23 cellular contexts compared by ENCODE assay signal in the genomic region with DNA sequence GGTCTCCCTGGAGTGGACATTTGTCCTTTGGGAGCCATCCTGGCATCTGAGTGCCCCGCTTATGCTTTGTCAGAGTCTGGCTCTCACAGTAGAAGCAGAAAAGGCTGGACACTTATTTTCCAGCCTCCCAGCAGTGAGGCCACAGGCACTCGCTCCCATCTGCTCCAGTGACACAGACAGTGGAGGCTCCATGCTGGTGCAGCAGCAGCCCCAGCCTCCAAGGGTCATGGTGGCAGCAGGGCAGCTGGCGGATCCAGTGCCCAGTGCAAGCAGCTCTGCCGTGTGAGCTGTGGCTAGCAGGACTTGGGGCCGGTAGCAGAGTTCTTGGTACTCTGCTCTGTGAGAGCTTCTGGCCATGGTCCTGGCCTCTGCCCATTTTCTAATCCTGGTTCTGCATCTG.
DNase-seq lines count a peak whose midpoint lies in the region; ATAC-seq, FAIRE-seq and TF ChIP-seq lines count a peak whose summit lies in the region.
"Had no signal": no experiment of that assay in that cellular context is flagged by ENCODE, and none has a peak within 500 bp of the region (broad histone marks: within the 10 kb centered on the region; RNA-seq: fewer than 3 reads in every experiment).

No MANE protein-coding gene starts in this region.

- in situ Hi-C loops in HepG2 (cut with HindIII; ENCODE audit: extremely low pct_ligation_motif_present, low pct_unique_long_range_greater_than_20kb), result no loop called here

- H3K27ac ChIP-seq in cardiac muscle cell (peak overlapping the region; percentile 38), HepG2 (ENCODE audit: extremely low read length, insufficient read depth, low read length) (no peak overlapping the region), prostate gland (no peak overlapping the region)
- H3K27ac ChIP-seq: BLaER1, GM23248, HL-60, SJCRH30 had no signal

- BruUV-seq in HepG2 (replicated peaks; lab: Mats Ljungman, UMichigan), result no TSS peak

- TF ChIP-seq EP300 in HepG2 (IDR thresholded peaks at IDR 0.05; ENCODE audit: low read depth in 2 of 2, low read length in 2 of 2), result no peak
- TF ChIP-seq EP300 in HepG2 (CRISPR knock-in tag; IDR thresholded peaks at IDR 0.05; ENCODE audit: borderline replicate concordance), result no peak

- ATAC-seq in left cardiac atrium (no peak), HepG2 (no peak)
- no peak for ATAC-seq in activated naive CD8-positive, alpha-beta T cell treated with anti-CD3 and anti-CD28 coated beads, Interleukin-2, amount 50 U/mL, for 24 hours

- H3K27me3 Mint-ChIP-seq in brain, result peaks cover 2% of the 10 kb centered on the region
- H3K27me3 Mint-ChIP-seq in activated naive CD8-positive, alpha-beta T cell treated with anti-CD3 and anti-CD28 coated beads, Interleukin-2, amount 50 U/mL, for 24 hours, result peaks cover 3% of the 10 kb centered on the region
- H3K27me3 Mint-ChIP-seq: CD4-positive, alpha-beta T cell had no signal

- peaks cover 0 to 10% (median 4%) of the 10 kb centered on the region in 5 experiments for H3K9me3 Mint-ChIP-seq in brain
- H3K9me3 Mint-ChIP-seq in activated naive CD8-positive, alpha-beta T cell treated with anti-CD3 and anti-CD28 coated beads, Interleukin-2, amount 50 U/mL, for 24 hours, result no peaks in the 10 kb centered on the region
- H3K9me3 Mint-ChIP-seq: CD4-positive, alpha-beta T cell had no signal

- no peak for TF ChIP-seq RAD21 in HepG2 (CRISPR knock-in tag; IDR thresholded peaks at IDR 0.05)

- FAIRE-seq in HepG2 (lab: Jason Lieb, UNC), result no peak
- FAIRE-seq: GM18507, RCC 7860 had no signal

- H3K79me2 ChIP-seq in HepG2 (ENCODE audit: insufficient read depth, low read length), result no peaks in the 10 kb centered on the region

- H3K4me1 Mint-ChIP-seq in brain, result peaks cover 29% of the 10 kb centered on the region
- no peaks in the 10 kb centered on the region for H3K4me1 Mint-ChIP-seq in activated naive CD8-positive, alpha-beta T cell treated with anti-CD3 and anti-CD28 coated beads, Interleukin-2, amount 50 U/mL, for 24 hours
- H3K4me1 Mint-ChIP-seq: H9 had no signal

- WGBS in HepG2 (ENCODE audit: low lambda C conversion rate), result 19% methylated on average over 3 of the region's 5 CpGs
- WGBS in prostate gland, result 98% methylated on average over 5 of the region's 5 CpGs

- CTCF ChIA-PET in HepG2 (lab: Yijun Ruan, JAX; ENCODE audit: low intra/inter-chr PET ratio, low total read pairs), result no interaction called here

- H4K20me1 ChIP-seq in HepG2 (ENCODE audit: insufficient read depth, low read length), result no peaks in the 10 kb centered on the region
- H4K20me1 ChIP-seq: BLaER1 had no signal

- no peak overlapping the region for H2AFZ ChIP-seq in HepG2 (ENCODE audit: low read length)
- H2AFZ ChIP-seq: GM23248 had no signal

- H3K27ac Mint-ChIP-seq in brain, result peak overlapping the region in 4 of 5 experiments; percentile 57 to 96 (median 74)
- no peak overlapping the region for H3K27ac Mint-ChIP-seq in activated naive CD8-positive, alpha-beta T cell treated with anti-CD3 and anti-CD28 coated beads, Interleukin-2, amount 50 U/mL, for 24 hours
- H3K27ac Mint-ChIP-seq: CD4-positive, alpha-beta T cell; H9 had no signal

- TF ChIP-seq POLR2A in HepG2 (IDR thresholded peaks at IDR 0.05; ENCODE audit: insufficient read depth in 1 of 2, low read depth in 2 of 2, low read length in 2 of 2) (no peak), prostate gland (IDR thresholded peaks at IDR 0.05) (no peak)

- POLR2A ChIA-PET in HepG2 (lab: Yijun Ruan, JAX), result no interaction called here

- DNase-seq in cardiac muscle cell (ENCODE audit: low read depth in 1 of 2, low spot score in 1 of 2) (peak in 1 of 2 donors; percentile 16), left cardiac atrium (no peak), myocyte (ENCODE audit: low read depth) (peak; percentile 43), ureter (ENCODE audit: low spot score) (peak; percentile 22), HepG2 (ENCODE audit: low spot score) (no peak), prostate gland (ENCODE audit: low spot score) (no peak)
- DNase-seq in activated naive CD8-positive, alpha-beta T cell treated with anti-CD3 and anti-CD28 coated beads, Interleukin-2, amount 50 U/mL, for 24 hours, result no peak
- DNase-seq: CD4-positive, alpha-beta T cell; COR-L47; DND-41; GM23248; H9; KG1; NCI-H1092; NCI-H1436; NCI-H1930; OCI-M1; SJCRH30 had no signal

- no peak for TF ChIP-seq CTCF in cardiac muscle cell (IDR thresholded peaks at IDR 0.05; ENCODE audit: low read depth, low read length)
- no peak for TF ChIP-seq CTCF in brain (conservative IDR thresholded peaks at IDR 0.05)
- TF ChIP-seq CTCF in HepG2 (CRISPR knock-in tag; IDR thresholded peaks at IDR 0.05), result no peak
- no peak for TF ChIP-seq CTCF in prostate gland (IDR thresholded peaks at IDR 0.05)

- no peaks in the 10 kb centered on the region for H3K36me3 Mint-ChIP-seq in brain
- no peaks in the 10 kb centered on the region for H3K36me3 Mint-ChIP-seq in activated naive CD8-positive, alpha-beta T cell treated with anti-CD3 and anti-CD28 coated beads, Interleukin-2, amount 50 U/mL, for 24 hours (ENCODE audit: low read depth)

- H3K4me3 ChIP-seq in cardiac muscle cell (no peak overlapping the region), HepG2 (replicated peaks in 1 of 3; ENCODE audit: insufficient read depth in 1 of 3, low read depth in 2 of 3, low read length in 3 of 3) (no peak overlapping the region), prostate gland (no peak overlapping the region)
- H3K4me3 ChIP-seq: BLaER1, GM23248, SJCRH30 had no signal

- H3K36me3 ChIP-seq in cardiac muscle cell, result no peaks in the 10 kb centered on the region
- H3K36me3 ChIP-seq in HepG2 (replicated peaks in 1 of 2; ENCODE audit: control insufficient read depth in 1 of 2, insufficient read depth in 2 of 2, low read length in 2 of 2), result no peaks in the 10 kb centered on the region
- H3K36me3 ChIP-seq in prostate gland, result no peaks in the 10 kb centered on the region
- H3K36me3 ChIP-seq: BLaER1, SJCRH30 had no signal

- intact Hi-C loops in left cardiac atrium (cut with DNase I), result loop anchor here (10.0 kb wide), 2 partner anchors 60 kb away; no protein-coding TSS in a partner anchor
- intact Hi-C loops in HepG2 (cut with micrococcal nuclease; ENCODE audit: unreplicated experiment), result no loop called here
- intact Hi-C loops in prostate gland (cut with DNase I), result no loop called here

- no peak overlapping the region for H3K9ac ChIP-seq in HepG2 (ENCODE audit: insufficient read depth, low read depth, low read length)
- H3K9ac ChIP-seq: BLaER1, GM23248 had no signal

- H3K4me2 ChIP-seq in HepG2 (ENCODE audit: low read depth, low read length), result no peak overlapping the region

- H3K4me1 ChIP-seq in cardiac muscle cell (ENCODE audit: low read depth) (peaks cover 10% of the 10 kb centered on the region), HepG2 (ENCODE audit: insufficient read depth, low read length) (no peaks in the 10 kb centered on the region), prostate gland (replicated peaks) (no peaks in the 10 kb centered on the region)

- H3K27me3 ChIP-seq in cardiac muscle cell, result no peaks in the 10 kb centered on the region
- peaks cover 3 to 17% of the 10 kb centered on the region in 2 experiments; a peak in 2 of 5 replicates for H3K27me3 ChIP-seq in HepG2 (ENCODE audit: control insufficient read depth in 1 of 2, insufficient read depth in 2 of 2, low read length in 2 of 2)
- H3K27me3 ChIP-seq in prostate gland (replicated peaks; ENCODE audit: insufficient read depth), result peaks cover 2% of the 10 kb centered on the region
- H3K27me3 ChIP-seq: BLaER1, SJCRH30 had no signal

- H3K9me3 ChIP-seq in cardiac muscle cell (ENCODE audit: low read depth) (no peaks in the 10 kb centered on the region), HepG2 (ENCODE audit: low read length) (no peaks in the 10 kb centered on the region), prostate gland (no peaks in the 10 kb centered on the region)
- H3K9me3 ChIP-seq: BLaER1, SJCRH30 had no signal

- no peak overlapping the region for H3K4me3 Mint-ChIP-seq in brain
- H3K4me3 Mint-ChIP-seq in activated naive CD8-positive, alpha-beta T cell treated with anti-CD3 and anti-CD28 coated beads, Interleukin-2, amount 50 U/mL, for 24 hours, result no peak overlapping the region
- H3K4me3 Mint-ChIP-seq: CD4-positive, alpha-beta T cell; H9 had no signal

TF ChIP-seq in HepG2, 621 proteins besides CTCF, POLR2A, EP300 and RAD21 (continues in another document):
- TF ChIP-seq, protein P1, sequence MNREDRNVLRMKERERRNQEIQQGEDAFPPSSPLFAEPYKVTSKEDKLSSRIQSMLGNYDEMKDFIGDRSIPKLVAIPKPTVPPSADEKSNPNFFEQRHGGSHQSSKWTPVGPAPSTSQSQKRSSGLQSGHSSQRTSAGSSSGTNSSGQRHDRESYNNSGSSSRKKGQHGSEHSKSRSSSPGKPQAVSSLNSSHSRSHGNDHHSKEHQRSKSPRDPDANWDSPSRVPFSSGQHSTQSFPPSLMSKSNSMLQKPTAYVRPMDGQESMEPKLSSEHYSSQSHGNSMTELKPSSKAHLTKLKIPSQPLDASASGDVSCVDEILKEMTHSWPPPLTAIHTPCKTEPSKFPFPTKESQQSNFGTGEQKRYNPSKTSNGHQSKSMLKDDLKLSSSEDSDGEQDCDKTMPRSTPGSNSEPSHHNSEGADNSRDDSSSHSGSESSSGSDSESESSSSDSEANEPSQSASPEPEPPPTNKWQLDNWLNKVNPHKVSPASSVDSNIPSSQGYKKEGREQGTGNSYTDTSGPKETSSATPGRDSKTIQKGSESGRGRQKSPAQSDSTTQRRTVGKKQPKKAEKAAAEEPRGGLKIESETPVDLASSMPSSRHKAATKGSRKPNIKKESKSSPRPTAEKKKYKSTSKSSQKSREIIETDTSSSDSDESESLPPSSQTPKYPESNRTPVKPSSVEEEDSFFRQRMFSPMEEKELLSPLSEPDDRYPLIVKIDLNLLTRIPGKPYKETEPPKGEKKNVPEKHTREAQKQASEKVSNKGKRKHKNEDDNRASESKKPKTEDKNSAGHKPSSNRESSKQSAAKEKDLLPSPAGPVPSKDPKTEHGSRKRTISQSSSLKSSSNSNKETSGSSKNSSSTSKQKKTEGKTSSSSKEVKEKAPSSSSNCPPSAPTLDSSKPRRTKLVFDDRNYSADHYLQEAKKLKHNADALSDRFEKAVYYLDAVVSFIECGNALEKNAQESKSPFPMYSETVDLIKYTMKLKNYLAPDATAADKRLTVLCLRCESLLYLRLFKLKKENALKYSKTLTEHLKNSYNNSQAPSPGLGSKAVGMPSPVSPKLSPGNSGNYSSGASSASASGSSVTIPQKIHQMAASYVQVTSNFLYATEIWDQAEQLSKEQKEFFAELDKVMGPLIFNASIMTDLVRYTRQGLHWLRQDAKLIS (CRISPR knock-in tag; IDR thresholded peaks at IDR 0.05), result no peak

Comparison
In these comparisons a context has a peak if more than half of its experiments do, and no peak if none do; other contexts are left out.
1. DNase-seq: peak in myocyte (single experiment) and ureter (single experiment); none in left cardiac atrium (single experiment), HepG2 (single experiment), activated naive CD8-positive, alpha-beta T cell treated with anti-CD3 and anti-CD28 coated beads, Interleukin-2, amount 50 U/mL, for 24 hours (single experiment) and prostate gland (single experiment).
2. intact Hi-C loops: an anchor here in left cardiac atrium (10.0 kb wide); none called in HepG2 and prostate gland.